In the genomic region with DNA sequence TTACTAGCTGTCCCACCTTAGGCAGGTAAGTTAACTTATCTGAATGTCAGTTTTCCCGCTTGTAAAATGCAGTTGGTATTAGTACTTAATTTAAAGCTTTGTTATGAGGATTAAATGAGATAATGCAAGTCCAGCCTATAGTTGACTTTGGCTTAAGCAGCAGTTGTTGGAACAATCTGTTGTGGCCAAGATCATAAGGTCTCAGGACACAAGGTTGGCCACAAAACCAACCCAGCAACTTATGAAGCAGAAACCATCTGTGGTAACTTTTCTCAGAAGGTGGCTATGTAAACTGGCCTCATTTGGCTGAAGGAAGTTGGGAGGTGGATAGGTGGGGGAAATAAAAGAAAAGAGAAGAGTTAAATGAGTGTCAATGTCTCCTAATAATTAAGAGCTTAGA, we compare ENCODE assay signal across 14 cellular contexts. TPM values are rescaled to one million over a fixed set of nuclear protein-coding genes. Genes with fewer than 3 reads are reported as not detected.
DNase-seq lines count a peak whose midpoint lies in the region; ATAC-seq and TF ChIP-seq lines count a peak whose summit lies in the region.
"Had no signal": no experiment of that assay in that cellular context is flagged by ENCODE, and none has a peak within 500 bp of the region (broad histone marks: within the 10 kb centered on the region; RNA-seq: fewer than 3 reads in every experiment).

No MANE protein-coding gene starts in this region.

- TF ChIP-seq CTCF in stomach (IDR thresholded peaks at IDR 0.05) = no peak

- TF ChIP-seq EP300 in stomach (IDR thresholded peaks at IDR 0.05) = no peak

- TF ChIP-seq POLR2A in stomach (IDR thresholded peaks at IDR 0.05) = no peak

- intact Hi-C loops in stomach (cut with DNase I; ENCODE audit: low total_unique reads) = no loop called here

- H3K27me3 ChIP-seq in mucosa of rectum (ENCODE audit: control insufficient read depth in 2 of 2, insufficient read depth in 2 of 2, low read length in 2 of 2) = no peaks in the 10 kb centered on the region
- H3K27me3 ChIP-seq in stomach = no peaks in the 10 kb centered on the region
- H3K27me3 ChIP-seq: breast epithelium had no signal

- no peak for DNase-seq in activated gamma-delta T cell treated with Interleukin-2 at 50 U/mL for 16 hours
- no peak for DNase-seq in NCI-H2081 (lab: John Stamatoyannopoulos, UW)
- DNase-seq in stomach = no peak
- DNase-seq: activated CD4-positive, CD25-positive, alpha-beta regulatory T cell treated with anti-CD3 and anti-CD28 coated beads, Interleukin-2, amount 50 U/mL, for 72 hours; CD8-positive, alpha-beta T cell; NCI-H2029; SK-N-SH; substantia nigra had no signal

- WGBS in stomach, 5 donors = 78 to 83% (median 79%) methylated on average over 1 of the region's 1 CpG

- H3K27ac ChIP-seq in mucosa of rectum (ENCODE audit: low read depth in 2 of 2, low read length in 2 of 2) (peak overlapping the region; percentile 15 to 70), stomach (peak overlapping the region in 1 of 5 donors; percentile 23)
- H3K27ac ChIP-seq: KMS-11 had no signal

- H3K4me1 ChIP-seq in mucosa of rectum (ENCODE audit: control insufficient read depth in 2 of 2, insufficient read depth in 2 of 2, low read length in 2 of 2) (peaks cover 6 to 9% of the 10 kb centered on the region in 2 donors), stomach (peaks cover 0 to 28% (median 11%) of the 10 kb centered on the region in 4 donors)
- H3K4me1 ChIP-seq: breast epithelium had no signal

- no peak overlapping the region for H3K4me3 ChIP-seq in mucosa of rectum (ENCODE audit: low read length in 2 of 2)
- no peak overlapping the region for H3K4me3 ChIP-seq in stomach
- H3K4me3 ChIP-seq: breast epithelium had no signal

- no peak overlapping the region for H3K9ac ChIP-seq in mucosa of rectum (ENCODE audit: low read depth in 1 of 2, low read length in 2 of 2)
- H3K9ac ChIP-seq: KMS-11, SK-N-SH had no signal

- no peaks in the 10 kb centered on the region for H3K9me3 ChIP-seq in mucosa of rectum (ENCODE audit: control insufficient read depth in 2 of 2, low read length in 2 of 2)
- H3K9me3 ChIP-seq in stomach = no peaks in the 10 kb centered on the region
- H3K9me3 ChIP-seq: breast epithelium, SK-N-SH had no signal

- H3K36me3 ChIP-seq in mucosa of rectum (ENCODE audit: control insufficient read depth in 2 of 2, insufficient read depth in 2 of 2, low read length in 2 of 2) (no peaks in the 10 kb centered on the region), stomach (no peaks in the 10 kb centered on the region)
- H3K36me3 ChIP-seq: breast epithelium had no signal

- ATAC-seq in GM19023 (IDR thresholded peaks at IDR 0.05; ENCODE audit: unreplicated experiment) (peak; percentile 46), GM21529 (IDR thresholded peaks at IDR 0.05; ENCODE audit: unreplicated experiment) (peak; percentile 26), HG03139 (IDR thresholded peaks at IDR 0.05; ENCODE audit: unreplicated experiment) (peak; percentile 38)
- ATAC-seq: CD8-positive, alpha-beta T cell had no signal

RNA-seq across cellular contexts. Expression of gene ENTPD1, which starts 29.4 kb away (rescaled TPM):
- 10 to 100 TPM in 4 of 5 donors, 1 to 10 TPM in 1; 4.5 to 56.7 (median 14.0) TPM for total RNA-seq in stomach
- 1 to 10 TPM; 3.7 to 6.0 (median 3.8) TPM for polyA plus RNA-seq in stomach
